ENCODE assay signal across 8 cellular contexts in genomic region chr4:77203380-77204197, GRCh38. TPM values are rescaled to one million over a fixed set of nuclear protein-coding genes. Genes with fewer than 3 reads are reported as not detected.
DNase-seq lines count a peak whose midpoint lies in the region; ATAC-seq and TF ChIP-seq lines count a peak whose summit lies in the region.

No MANE protein-coding gene starts in this region.

- no peaks in the 10 kb centered on the region for H3K27me3 Mint-ChIP-seq in activated T-cell treated with anti-CD3 and anti-CD28 coated beads, Interleukin-2, amount 50 U/mL, for 4 hours (ENCODE audit: low read depth)
- no peaks in the 10 kb centered on the region for H3K27me3 Mint-ChIP-seq in neural crest cell (ENCODE audit: low read depth)

- H4K20me1 ChIP-seq in OCI-LY1 (ENCODE audit: insufficient read depth, low read length) (no peaks in the 10 kb centered on the region), fibroblast of lung (ENCODE audit: control insufficient read depth, extremely low read depth, insufficient read depth, low read length) (no peaks in the 10 kb centered on the region)

- H2AFZ ChIP-seq in OCI-LY1 (ENCODE audit: low read length), result no peak overlapping the region
- H2AFZ ChIP-seq in fibroblast of lung (ENCODE audit: low read length), result no peak overlapping the region

- no peak overlapping the region for H3K27ac Mint-ChIP-seq in neural crest cell (ENCODE audit: unreplicated experiment)

- H3K9me3 ChIP-seq in AG04450 (ENCODE audit: control insufficient read depth, insufficient read depth, low read length), result no peaks in the 10 kb centered on the region
- no peaks in the 10 kb centered on the region for H3K9me3 ChIP-seq in OCI-LY1 (ENCODE audit: low read length)
- H3K9me3 ChIP-seq in fibroblast of lung (ENCODE audit: control insufficient read depth, insufficient read depth, low read depth, low read length), result no peaks in the 10 kb centered on the region

- H3K9me2 ChIP-seq in OCI-LY1 (ENCODE audit: low read depth, low read length), result no peaks in the 10 kb centered on the region

- H3K36me3 ChIP-seq in OCI-LY1 (ENCODE audit: insufficient read depth, low read length), result no peaks in the 10 kb centered on the region
- no peaks in the 10 kb centered on the region for H3K36me3 ChIP-seq in fibroblast of lung (ENCODE audit: control insufficient read depth, insufficient read depth, low read length)

- no peak overlapping the region for H3K4me3 Mint-ChIP-seq in activated T-cell treated with anti-CD3 and anti-CD28 coated beads, Interleukin-2, amount 50 U/mL, for 4 hours
- no peak overlapping the region for H3K4me3 Mint-ChIP-seq in neural crest cell

- H3K27ac ChIP-seq in AG04450 (ENCODE audit: low read depth, low read length) (no peak overlapping the region), OCI-LY1 (ENCODE audit: low read depth, low read length, poor library complexity, severe bottlenecking) (no peak overlapping the region), fibroblast of lung (ENCODE audit: insufficient read depth, low read length) (no peak overlapping the region), substantia nigra (ENCODE audit: low read depth, low read length, poor library complexity, severe bottlenecking) (no peak overlapping the region)

- peak; percentile 82 for TF ChIP-seq CTCF in AG04450 (IDR thresholded peaks at IDR 0.05; ENCODE audit: low read depth, low read length)
- peak; percentile 73 for TF ChIP-seq CTCF in OCI-LY1 (IDR thresholded peaks at IDR 0.05; ENCODE audit: low read length)
- TF ChIP-seq CTCF in fibroblast of lung (conservative IDR thresholded peaks at IDR 0.05 in 1 of 2, IDR thresholded peaks at IDR 0.05 in 1 of 2; ENCODE audit: low read depth in 1 of 2, low read length in 2 of 2), result peak; percentile 83 to 87
- TF ChIP-seq CTCF in neural crest cell (conservative IDR thresholded peaks at IDR 0.05), result peak; percentile 84

- ATAC-seq in GM18517 (IDR thresholded peaks at IDR 0.05; ENCODE audit: unreplicated experiment), result peak; percentile 76
- ATAC-seq in HG03432 (IDR thresholded peaks at IDR 0.05; ENCODE audit: unreplicated experiment), result peak; percentile 70
- peak; percentile 72 to 76 for ATAC-seq in activated T-cell treated with anti-CD3 and anti-CD28 coated beads, Interleukin-2, amount 50 U/mL, for 4 hours

- no peaks in the 10 kb centered on the region for H3K9me3 Mint-ChIP-seq in activated T-cell treated with anti-CD3 and anti-CD28 coated beads, Interleukin-2, amount 50 U/mL, for 4 hours
- no peaks in the 10 kb centered on the region for H3K9me3 Mint-ChIP-seq in neural crest cell

- POLR2A ChIA-PET in AG04450 (lab: Yijun Ruan, JAX), result interaction anchor here (0.6 to 1.6 kb wide), 4 partner anchors 138 to 1658 kb away, joined by 3 read pairs; no protein-coding TSS in a partner anchor

- H3K4me1 Mint-ChIP-seq in activated T-cell treated with anti-CD3 and anti-CD28 coated beads, Interleukin-2, amount 50 U/mL, for 4 hours (ENCODE audit: low read depth), result no peaks in the 10 kb centered on the region
- no peaks in the 10 kb centered on the region for H3K4me1 Mint-ChIP-seq in neural crest cell

- H3K4me2 ChIP-seq in OCI-LY1 (ENCODE audit: low read length) (no peak overlapping the region), fibroblast of lung (ENCODE audit: extremely low read depth, insufficient read depth, low read length) (no peak overlapping the region)

- H3K4me3 ChIP-seq in AG04450 (ENCODE audit: low read depth, low read length), result no peak overlapping the region
- H3K4me3 ChIP-seq in OCI-LY1 (ENCODE audit: low read depth, low read length, poor library complexity, severe bottlenecking), result no peak overlapping the region
- H3K4me3 ChIP-seq in fibroblast of lung (replicated peaks in 1 of 4; ENCODE audit: control extremely low read depth in 1 of 4, insufficient read depth in 1 of 4, low read depth in 3 of 4, low read length in 4 of 4), result no peak overlapping the region

- DNase-seq in AG04450 (ENCODE audit: low read depth, low spot score) (peak; percentile 61), fibroblast of lung (ENCODE audit: low read depth in 2 of 2) (peak; percentile 72 to 86), neural crest cell (ENCODE audit: low read depth, low spot score) (peak; percentile 75), substantia nigra (lab: John Stamatoyannopoulos, UW) (peak in 46 of 49 donors; percentile 2 to 80 (median 38))
- DNase-seq in activated T-cell treated with anti-CD3 and anti-CD28 coated beads, Interleukin-2, amount 50 U/mL, for 4 hours, result peak; percentile 61

- CTCF ChIA-PET in AG04450 (lab: Charles Lee), result interaction anchor here (0.5 to 6.0 kb wide), 85 partner anchors 9 to 1232 kb away, joined by 3 to 194 read pairs (median 5); partner anchors contain the start of gene SHROOM3

- H3K27me3 ChIP-seq in AG04450 (ENCODE audit: control insufficient read depth, insufficient read depth, low read length) (peaks cover 16% of the 10 kb centered on the region), OCI-LY1 (ENCODE audit: insufficient read depth, low read length) (no peaks in the 10 kb centered on the region), fibroblast of lung (ENCODE audit: control insufficient read depth, insufficient read depth, low read length) (peaks cover 10% of the 10 kb centered on the region)

- H3F3A ChIP-seq in OCI-LY1 (ENCODE audit: insufficient read depth, low read length), result no peaks in the 10 kb centered on the region

- no peaks in the 10 kb centered on the region for H3K79me2 ChIP-seq in OCI-LY1 (ENCODE audit: insufficient read depth, low read length)
- no peaks in the 10 kb centered on the region for H3K79me2 ChIP-seq in fibroblast of lung (ENCODE audit: control insufficient read depth, insufficient read depth, low read length)

- no peak overlapping the region for H3K9ac ChIP-seq in OCI-LY1 (ENCODE audit: low read length)
- no peak overlapping the region for H3K9ac ChIP-seq in fibroblast of lung (ENCODE audit: insufficient read depth, low read length)

- H3K4me1 ChIP-seq in OCI-LY1 (ENCODE audit: insufficient read depth, low read length, severe bottlenecking) (no peaks in the 10 kb centered on the region), fibroblast of lung (ENCODE audit: control insufficient read depth, extremely low read depth, insufficient read depth, low read length) (no peaks in the 10 kb centered on the region)

- H3K36me3 Mint-ChIP-seq in activated T-cell treated with anti-CD3 and anti-CD28 coated beads, Interleukin-2, amount 50 U/mL, for 4 hours (ENCODE audit: insufficient read depth), result no peaks in the 10 kb centered on the region
- no peaks in the 10 kb centered on the region for H3K36me3 Mint-ChIP-seq in neural crest cell (ENCODE audit: low read depth)

RNA-seq across cellular contexts. Expression of gene CCNG2, which starts 46.6 kb away (rescaled TPM):
- polyA plus RNA-seq in AG04450 (2011; rRNA removed) (28.9 and 42.3 TPM in 2 replicates), fibroblast of lung (16.0 and 30.3 TPM in 2 replicates)
- 14.4 and 23.5 TPM in 2 replicates for polyA minus RNA-seq in AG04450 (2011; rRNA and poly(A)+ RNA removed)
- 1 to 10 TPM in 2 of 3 donors, under 1 TPM in 1; 0.30 to 1.0 (median 1.0) TPM for total RNA-seq in activated T-cell treated with anti-CD3 and anti-CD28 coated beads, Interleukin-2, amount 50 U/mL, for 4 hours
- total RNA-seq in fibroblast of lung (20.1 and 21.6 TPM in 2 replicates), neural crest cell (57.2 and 58.8 TPM in 2 replicates)
- 12.2 and 23.6 TPM in 2 replicates for polyA plus RNA-seq in fibroblast of lung (2012)
- polyA minus RNA-seq in fibroblast of lung (ENCODE audit: low replicate concordance), result 1.4 and 2.6 TPM in 2 replicates

Comparison
In these comparisons a context has a peak if more than half of its experiments do, and no peak if none do; other contexts are left out.
1. RNA of gene CCNG2, which starts 46.6 kb away (total RNA-seq): 57.2 to 58.8 TPM in neural crest cell and 20.1 to 21.6 TPM in fibroblast of lung; 0.30 to 1.0 TPM in activated T-cell treated with anti-CD3 and anti-CD28 coated beads, Interleukin-2, amount 50 U/mL, for 4 hours; every median in the first group is over 10 times any median in the second.
2. Peak in every context shown above with its lines, with median percentiles within 50 percentile points of each other: DNase-seq, CTCF ChIP-seq and ATAC-seq.